32 cellular contexts compared by ENCODE assay signal in genomic region chr1:220067246-220068204, GRCh38. TPM values are rescaled to one million over a fixed set of nuclear protein-coding genes. Genes with fewer than 3 reads are reported as not detected.
DNase-seq lines count a peak whose midpoint lies in the region; ATAC-seq, FAIRE-seq and TF ChIP-seq lines count a peak whose summit lies in the region.
"Had no signal": no experiment of that assay in that cellular context is flagged by ENCODE, and none has a peak within 500 bp of the region (broad histone marks: within the 10 kb centered on the region; RNA-seq: fewer than 3 reads in every experiment).

No MANE protein-coding gene starts in this region.

- no peak overlapping the region for H4K91ac ChIP-seq in mesenchymal stem cell (ENCODE audit: low read length)

- H3K9ac ChIP-seq in endothelial cell of umbilical vein (replicated peaks; ENCODE audit: extremely low read depth, insufficient read depth, low read length) (no peak overlapping the region), mesenchymal stem cell (ENCODE audit: low read length) (no peak overlapping the region)

- no peak overlapping the region for H4K8ac ChIP-seq in mesenchymal stem cell (ENCODE audit: low read length)

- BruUV-seq in PC-9 (replicated peaks; lab: Mats Ljungman, UMichigan): no TSS peak
- BruUV-seq in endothelial cell of umbilical vein (replicated peaks; lab: Mats Ljungman, UMichigan): no TSS peak

- H3K14ac ChIP-seq in mesenchymal stem cell (ENCODE audit: low read length in 2 of 2): no peak overlapping the region

- H3F3A ChIP-seq in PC-9 (ENCODE audit: insufficient read depth, low read depth): peaks cover 7% of the 10 kb centered on the region; the same call in 1 of the 2 replicates

- CTCF ChIA-PET in PC-9 (lab: Charles Lee) (no interaction called here), endothelial cell of umbilical vein (lab: Charles Lee) (interaction anchor here (0.8 to 1.0 kb wide), 2 partner anchors 22 to 46 kb away, joined by 3 read pairs; partner anchors contain the start of gene BPNT1)

- no peak for ATAC-seq in GM21825 (IDR thresholded peaks at IDR 0.05; ENCODE audit: unreplicated experiment)
- ATAC-seq in GM19467 (IDR thresholded peaks at IDR 0.05; ENCODE audit: unreplicated experiment): no peak
- ATAC-seq: activated CD4-positive, CD25-positive, alpha-beta regulatory T cell treated with anti-CD3 and anti-CD28 coated beads, Interleukin-2, amount 50 U/mL, for 24 hours; activated T-cell treated with anti-CD3 and anti-CD28 coated beads, Interleukin-2, amount 50 U/mL, for 72 hours; left lobe of liver; pancreas; T-helper 17 cell had no signal

- H3K27ac ChIP-seq in PC-9: peak overlapping the region; percentile 23; the same call in 1 of the 2 replicates
- H3K27ac ChIP-seq in endothelial cell of umbilical vein (ENCODE audit: insufficient read depth, low read depth, low read length): no peak overlapping the region
- no peak overlapping the region for H3K27ac ChIP-seq in mesenchymal stem cell (ENCODE audit: low read length, poor library complexity, severe bottlenecking)
- H3K27ac ChIP-seq: HL-60, pancreas, SK-N-MC, skin epidermis, suprapubic skin, upper lobe of left lung had no signal

- TF ChIP-seq CTCF in PC-9 (conservative IDR thresholded peaks at IDR 0.05) (no peak), endothelial cell of umbilical vein (IDR thresholded peaks at IDR 0.05; ENCODE audit: extremely low read depth in 1 of 2, insufficient read depth in 1 of 2, low read depth in 1 of 2, low read length in 2 of 2) (no peak)

- no peak overlapping the region for H2AK5ac ChIP-seq in mesenchymal stem cell (ENCODE audit: low read length, severe bottlenecking)

- FAIRE-seq in endothelial cell of umbilical vein (lab: Jason Lieb, UNC): no peak
- FAIRE-seq: H1, pancreas had no signal

- H3K18ac ChIP-seq in mesenchymal stem cell (ENCODE audit: low read depth in 1 of 2, low read length in 2 of 2): no peak overlapping the region

- H3K4ac ChIP-seq in mesenchymal stem cell (ENCODE audit: low read depth in 1 of 2, low read length in 2 of 2): no peak overlapping the region

- H3K4me1 ChIP-seq in PC-9 (replicated peaks; ENCODE audit: insufficient read depth) (peaks cover 8% of the 10 kb centered on the region), endothelial cell of umbilical vein (ENCODE audit: control insufficient read depth, extremely low read depth, insufficient read depth, low read length) (peaks cover 4% of the 10 kb centered on the region), mesenchymal stem cell (ENCODE audit: control insufficient read depth, insufficient read depth, low read depth, low read length) (no peaks in the 10 kb centered on the region)
- H3K4me1 ChIP-seq: pancreas, suprapubic skin, upper lobe of left lung had no signal

- H3K9me3 ChIP-seq in PC-9 (ENCODE audit: insufficient read depth, low read depth): no peaks in the 10 kb centered on the region
- no peaks in the 10 kb centered on the region for H3K9me3 ChIP-seq in endothelial cell of umbilical vein (replicated peaks; ENCODE audit: control insufficient read depth, insufficient read depth, low read length)
- no peaks in the 10 kb centered on the region for H3K9me3 ChIP-seq in mesenchymal stem cell (ENCODE audit: control insufficient read depth, low read length)
- H3K9me3 ChIP-seq: pancreas, suprapubic skin, upper lobe of left lung had no signal

- no peaks in the 10 kb centered on the region for H3K9me2 ChIP-seq in PC-9 (ENCODE audit: insufficient read depth)

- H3K36me3 ChIP-seq in PC-9 (ENCODE audit: low read depth) (peaks cover 16% of the 10 kb centered on the region), endothelial cell of umbilical vein (ENCODE audit: control insufficient read depth in 2 of 2, extremely low read depth in 1 of 2, insufficient read depth in 2 of 2, low read length in 2 of 2) (peaks cover 3 to 7% of the 10 kb centered on the region in 2 experiments), mesenchymal stem cell (ENCODE audit: control insufficient read depth in 1 of 2, insufficient read depth in 2 of 2, low read depth in 1 of 2, low read length in 2 of 2) (peaks cover 21 to 58% of the 10 kb centered on the region in 2 experiments)

- H3K4me2 ChIP-seq in PC-9: no peak overlapping the region
- no peak overlapping the region for H3K4me2 ChIP-seq in endothelial cell of umbilical vein (ENCODE audit: insufficient read depth, low read length)
- H3K4me2 ChIP-seq in mesenchymal stem cell (ENCODE audit: low read length, poor library complexity, severe bottlenecking): no peak overlapping the region

- no peaks in the 10 kb centered on the region for H3K9me1 ChIP-seq in endothelial cell of umbilical vein (replicated peaks; ENCODE audit: control insufficient read depth, extremely low read depth, insufficient read depth, low read length)

- no peak for TF ChIP-seq POLR2A in endothelial cell of umbilical vein (IDR thresholded peaks at IDR 0.05; ENCODE audit: low read depth, low read length)

- dilution Hi-C loops in endothelial cell of umbilical vein (cut with MboI; ENCODE audit: extremely low pct_ligation_motif_present, low sequenced_read_pairs): no loop called here

- H2BK5ac ChIP-seq in mesenchymal stem cell (ENCODE audit: low read depth, low read length, poor library complexity, severe bottlenecking): no peak overlapping the region

- H3K79me2 ChIP-seq in PC-9 (ENCODE audit: low read depth) (no peaks in the 10 kb centered on the region), endothelial cell of umbilical vein (ENCODE audit: control insufficient read depth, insufficient read depth, low read length) (no peaks in the 10 kb centered on the region)

- no peak overlapping the region for H3K23ac ChIP-seq in mesenchymal stem cell (ENCODE audit: low read length in 2 of 2)

- no peak overlapping the region for H2BK120ac ChIP-seq in mesenchymal stem cell (ENCODE audit: low read depth, low read length)

- H4K20me1 ChIP-seq in PC-9 (ENCODE audit: insufficient read depth) (no peaks in the 10 kb centered on the region), endothelial cell of umbilical vein (replicated peaks; ENCODE audit: control insufficient read depth, extremely low read depth, insufficient read depth, low read length) (no peaks in the 10 kb centered on the region)

- H3K27me3 ChIP-seq in PC-9 (ENCODE audit: insufficient read depth, low read depth): no peaks in the 10 kb centered on the region
- H3K27me3 ChIP-seq in endothelial cell of umbilical vein (ENCODE audit: control insufficient read depth in 2 of 2, insufficient read depth in 2 of 2, low read length in 2 of 2): no peaks in the 10 kb centered on the region
- no peaks in the 10 kb centered on the region for H3K27me3 ChIP-seq in mesenchymal stem cell (ENCODE audit: control insufficient read depth in 1 of 2, insufficient read depth in 1 of 2, low read length in 2 of 2)
- H3K27me3 ChIP-seq: pancreas, suprapubic skin, upper lobe of left lung had no signal

- no peak overlapping the region for H2AFZ ChIP-seq in PC-9
- H2AFZ ChIP-seq in endothelial cell of umbilical vein (ENCODE audit: low read depth, low read length): no peak overlapping the region
- H2AFZ ChIP-seq in mesenchymal stem cell (ENCODE audit: low read depth, low read length): no peak overlapping the region

- H3K79me1 ChIP-seq in mesenchymal stem cell (replicated peaks; ENCODE audit: low read length, poor library complexity, severe bottlenecking): peaks cover 10% of the 10 kb centered on the region

- H2BK12ac ChIP-seq in mesenchymal stem cell (ENCODE audit: low read length in 2 of 2): no peak overlapping the region

- WGBS in mesenchymal stem cell: 90% methylated on average over 1 of the region's 3 CpGs

- POLR2A ChIA-PET in PC-9 (lab: Charles Lee; ENCODE audit: unreplicated experiment): no interaction called here
- POLR2A ChIA-PET in endothelial cell of umbilical vein (lab: Charles Lee): no interaction called here

- H3K4me3 ChIP-seq in PC-9 (no peak overlapping the region), endothelial cell of umbilical vein (replicated peaks in 1 of 3; ENCODE audit: insufficient read depth in 1 of 3, low read depth in 1 of 3, low read length in 3 of 3) (no peak overlapping the region), mesenchymal stem cell (ENCODE audit: insufficient read depth in 1 of 2, low read depth in 1 of 2, low read length in 2 of 2) (no peak overlapping the region)
- H3K4me3 ChIP-seq: pancreas, SK-N-MC, skin epidermis, suprapubic skin, upper lobe of left lung had no signal

- intact Hi-C loops in PC-9 (cut with micrococcal nuclease; ENCODE audit: unreplicated experiment): no loop called here
- intact Hi-C loops in endothelial cell of umbilical vein (cut with micrococcal nuclease): no loop called here

- no peak overlapping the region for H2BK15ac ChIP-seq in mesenchymal stem cell (ENCODE audit: low read depth, poor library complexity, severe bottlenecking)

- peak; percentile 63 for DNase-seq in HCEC 1CT
- peak in 1 of 2 experiments; percentile 57 for DNase-seq in PC-9
- no peak for DNase-seq in endothelial cell of umbilical vein (ENCODE audit: low read depth, low spot score)
- peak; percentile 6 for DNase-seq in mesenchymal stem cell
- DNase-seq in activated T-cell treated with anti-CD3 and anti-CD28 coated beads for 4 hours: no peak
- DNase-seq in AG08395 (ENCODE audit: low spot score): no peak
- DNase-seq: activated CD4-positive, alpha-beta T cell treated with anti-CD3 and anti-CD28 coated beads, Interleukin-2, amount 50 U/mL, for 48 hours; activated naive CD4-positive, alpha-beta T cell; activated T-cell treated with anti-CD3 and anti-CD28 coated beads, Interleukin-2, amount 50 U/mL, for 72 hours; cerebellar nuclear complex; GF-D8; hypothalamus; immature natural killer cell; mesendoderm; NCI-H1048; NCI-H2107; NCI-H446 treated with DMSO at 0.1 percent for 48 hours; NCI-H82; pancreas; retina; stimulated activated naive CD4-positive, alpha-beta T cell; T-helper 17 cell; upper lobe of left lung had no signal

RNA-seq across cellular contexts. Expression of gene EPRS1, which starts 21.2 kb away (rescaled TPM):
- 158 and 182 TPM in 2 replicates for total RNA-seq in PC-9 (2021)
- 103 and 109 TPM in 2 replicates for total RNA-seq in endothelial cell of umbilical vein
- polyA plus RNA-seq in endothelial cell of umbilical vein: 22.2 and 22.9 TPM in 2 replicates
- 33.0 and 40.8 TPM in 2 replicates for polyA plus RNA-seq in endothelial cell of umbilical vein (2011; cell fraction: cytosol; rRNA removed)
- 44.4 and 52.8 TPM in 2 replicates for polyA plus RNA-seq in endothelial cell of umbilical vein (2011; cell fraction: nucleus; rRNA removed)
- polyA plus RNA-seq in endothelial cell of umbilical vein (2012): 84.0 and 113 TPM in 2 replicates
- polyA minus RNA-seq in endothelial cell of umbilical vein: 69.6 and 73.7 TPM in 2 replicates
- polyA minus RNA-seq in endothelial cell of umbilical vein (2011; cell fraction: cytosol; rRNA and poly(A)+ RNA removed): 79.7 TPM
- 27.3 and 43.9 TPM in 2 replicates for polyA minus RNA-seq in endothelial cell of umbilical vein (2011; cell fraction: nucleus; rRNA and poly(A)+ RNA removed)
- polyA plus RNA-seq in mesenchymal stem cell (2013, experiment 1 of 2): 68.3 TPM
- 68.8 TPM for polyA plus RNA-seq in mesenchymal stem cell (2013, experiment 2 of 2)

RNA-seq across cellular contexts. Expression of gene BPNT1, which starts 22.1 kb away (rescaled TPM):
- total RNA-seq in PC-9 (2021) (41.5 and 50.8 TPM in 2 replicates), endothelial cell of umbilical vein (17.4 and 20.3 TPM in 2 replicates)
- 22.9 and 29.0 TPM in 2 replicates for polyA plus RNA-seq in endothelial cell of umbilical vein
- 31.5 and 35.7 TPM in 2 replicates for polyA plus RNA-seq in endothelial cell of umbilical vein (2011; cell fraction: cytosol; rRNA removed)
- polyA plus RNA-seq in endothelial cell of umbilical vein (2011; cell fraction: nucleus; rRNA removed): 25.8 and 32.3 TPM in 2 replicates
- polyA plus RNA-seq in endothelial cell of umbilical vein (2012): 20.8 and 34.4 TPM in 2 replicates
- polyA minus RNA-seq in endothelial cell of umbilical vein: 66.0 and 68.3 TPM in 2 replicates
- 23.6 TPM for polyA minus RNA-seq in endothelial cell of umbilical vein (2011; cell fraction: cytosol; rRNA and poly(A)+ RNA removed)
- polyA minus RNA-seq in endothelial cell of umbilical vein (2011; cell fraction: nucleus; rRNA and poly(A)+ RNA removed): 8.6 and 15.0 TPM in 2 replicates
- polyA plus RNA-seq in mesenchymal stem cell (2013, experiment 1 of 2): 16.8 TPM
- polyA plus RNA-seq in mesenchymal stem cell (2013, experiment 2 of 2): 17.3 TPM

RNA-seq across cellular contexts. Expression of gene IARS2, which starts 26.4 kb away (rescaled TPM):
- total RNA-seq in PC-9 (2021) (128 and 155 TPM in 2 replicates), endothelial cell of umbilical vein (57.6 and 62.8 TPM in 2 replicates)
- polyA plus RNA-seq in endothelial cell of umbilical vein: 9.2 and 15.5 TPM in 2 replicates
- 17.9 and 18.5 TPM in 2 replicates for polyA plus RNA-seq in endothelial cell of umbilical vein (2011; cell fraction: cytosol; rRNA removed)
- 16.3 and 16.7 TPM in 2 replicates for polyA plus RNA-seq in endothelial cell of umbilical vein (2011; cell fraction: nucleus; rRNA removed)
- 54.0 and 72.1 TPM in 2 replicates for polyA plus RNA-seq in endothelial cell of umbilical vein (2012)
- 40.3 and 55.1 TPM in 2 replicates for polyA minus RNA-seq in endothelial cell of umbilical vein
- 19.8 TPM for polyA minus RNA-seq in endothelial cell of umbilical vein (2011; cell fraction: cytosol; rRNA and poly(A)+ RNA removed)
- polyA minus RNA-seq in endothelial cell of umbilical vein (2011; cell fraction: nucleus; rRNA and poly(A)+ RNA removed): 13.7 and 22.7 TPM in 2 replicates
- 44.2 TPM for polyA plus RNA-seq in mesenchymal stem cell (2013, experiment 1 of 2)
- 45.2 TPM for polyA plus RNA-seq in mesenchymal stem cell (2013, experiment 2 of 2)

Comparison
In these comparisons a context has a peak if more than half of its experiments do, and no peak if none do; other contexts are left out.
1. DNase-seq: peak in HCEC 1CT (single experiment) and mesenchymal stem cell (single experiment); none in endothelial cell of umbilical vein (single experiment), activated T-cell treated with anti-CD3 and anti-CD28 coated beads for 4 hours (single experiment) and AG08395 (single experiment).